19 cellular contexts compared by ENCODE assay signal in genomic region chr3:94147039-94147438, GRCh38.
A peak's percentile ranks its signal among the peaks of the same experiment; 100 is the strongest.
DNase-seq lines count a peak whose midpoint lies in the region; ATAC-seq and TF ChIP-seq lines count a peak whose summit lies in the region.
"Had no signal": no experiment of that assay in that cellular context is flagged by ENCODE, and none has a peak within 500 bp of the region (broad histone marks: within the 10 kb centered on the region; RNA-seq: fewer than 3 reads in every experiment).

No MANE protein-coding gene starts in this region.

- no peak overlapping the region for H3K9ac ChIP-seq in iPS-20b (ENCODE audit: low read depth, low read length)

- H3K4me3 ChIP-seq in iPS-20b (ENCODE audit: low read length): 0 out of 2 replicates have a peak overlapping the region, but pooled peaks have one; percentile 10
- H3K4me3 ChIP-seq: K562 had no signal

- intact Hi-C loops in natural killer cell (cut with micrococcal nuclease): no loop called here

- H3K9me3 Mint-ChIP-seq in WTC11 (peaks cover 28% of the 10 kb centered on the region), T-cell (no peaks in the 10 kb centered on the region), natural killer cell (no peaks in the 10 kb centered on the region)
- no peaks in the 10 kb centered on the region for H3K9me3 Mint-ChIP-seq in T-helper 2 cell treated with Interferon-gamma antibody and Interleukin-4, amounts not matched to agents 5 μg/mL and 100 μg/mL, for 36 hours
- H3K9me3 Mint-ChIP-seq: HFFc6 had no signal

- DNase-seq in WTC11 (ENCODE audit: low spot score) (no peak), epithelial cell of prostate (ENCODE audit: low read depth, low spot score) (no peak), T-cell (no peak), natural killer cell (no peak)
- DNase-seq in T-helper 2 cell treated with Interferon-gamma antibody and Interleukin-4, amounts not matched to agents 5 μg/mL and 100 μg/mL, for 36 hours (ENCODE audit: low spot score): no peak
- DNase-seq: ACHN; BE2C; C1 segment of cervical spinal cord; Caco-2; CD4-positive, CD25-positive, alpha-beta regulatory T cell; DMS79; GDM1; HCEC 1CT; HFFc6; IMR-90 had no signal

- H3K4me3 Mint-ChIP-seq in WTC11 (peak overlapping the region; percentile 22; the same call in 1 of the 2 replicates), T-cell (no peak overlapping the region), natural killer cell (no peak overlapping the region)
- no peak overlapping the region for H3K4me3 Mint-ChIP-seq in T-helper 2 cell treated with Interferon-gamma antibody and Interleukin-4, amounts not matched to agents 5 μg/mL and 100 μg/mL, for 36 hours
- H3K4me3 Mint-ChIP-seq: CD4-positive, CD25-positive, alpha-beta regulatory T cell; HFFc6 had no signal

- CTCF ChIA-PET in WTC11 (lab: Charles Lee) (interaction anchor here (1.1 kb wide), 1 partner anchor 103 kb away, joined by 7 read pairs; no protein-coding TSS in a partner anchor), T-cell (lab: Charles Lee) (no interaction called here)

- peak overlapping the region; percentile 14 for H3K27ac ChIP-seq in epithelial cell of prostate
- no peak overlapping the region for H3K27ac ChIP-seq in iPS-20b (ENCODE audit: low read length)
- H3K27ac ChIP-seq: HL-60 had no signal

- H3K27ac Mint-ChIP-seq in WTC11: peak overlapping the region; percentile 95
- no peak overlapping the region for H3K27ac Mint-ChIP-seq in T-cell
- H3K27ac Mint-ChIP-seq in T-helper 2 cell treated with Interferon-gamma antibody and Interleukin-4, amounts not matched to agents 5 μg/mL and 100 μg/mL, for 36 hours: no peak overlapping the region
- H3K27ac Mint-ChIP-seq in natural killer cell: no peak overlapping the region
- H3K27ac Mint-ChIP-seq: CD4-positive, CD25-positive, alpha-beta regulatory T cell; HFFc6 had no signal

- POLR2A ChIA-PET in WTC11 (lab: Charles Lee): no interaction called here
- POLR2A ChIA-PET in T-cell (lab: Charles Lee): no interaction called here

- no peaks in the 10 kb centered on the region for H3K27me3 ChIP-seq in iPS-20b (ENCODE audit: insufficient read depth, low read length)
- H3K27me3 ChIP-seq: BE2C had no signal

- no peak for TF ChIP-seq CTCF in WTC11 (IDR thresholded peaks at IDR 0.05)
- TF ChIP-seq CTCF in natural killer cell (IDR thresholded peaks at IDR 0.05): no peak

- H3K27me3 Mint-ChIP-seq in WTC11 (ENCODE audit: low read depth) (no peaks in the 10 kb centered on the region), T-cell (peaks cover 5 to 27% of the 10 kb centered on the region in 2 donors), natural killer cell (ENCODE audit: low read depth in 2 of 2) (peaks cover 0 to 6% of the 10 kb centered on the region in 2 donors)
- no peaks in the 10 kb centered on the region for H3K27me3 Mint-ChIP-seq in T-helper 2 cell treated with Interferon-gamma antibody and Interleukin-4, amounts not matched to agents 5 μg/mL and 100 μg/mL, for 36 hours (ENCODE audit: low read depth)

- H3K4me1 Mint-ChIP-seq in WTC11 (peaks cover 37% of the 10 kb centered on the region), T-cell (no peaks in the 10 kb centered on the region), natural killer cell (no peaks in the 10 kb centered on the region)
- no peaks in the 10 kb centered on the region for H3K4me1 Mint-ChIP-seq in T-helper 2 cell treated with Interferon-gamma antibody and Interleukin-4, amounts not matched to agents 5 μg/mL and 100 μg/mL, for 36 hours (ENCODE audit: low read depth)
- H3K4me1 Mint-ChIP-seq: CD4-positive, CD25-positive, alpha-beta regulatory T cell had no signal

- H3K36me3 Mint-ChIP-seq in WTC11 (peaks cover 14% of the 10 kb centered on the region), T-cell (no peaks in the 10 kb centered on the region), natural killer cell (no peaks in the 10 kb centered on the region)
- no peaks in the 10 kb centered on the region for H3K36me3 Mint-ChIP-seq in T-helper 2 cell treated with Interferon-gamma antibody and Interleukin-4, amounts not matched to agents 5 μg/mL and 100 μg/mL, for 36 hours (ENCODE audit: low read depth)
- H3K36me3 Mint-ChIP-seq: CD4-positive, CD25-positive, alpha-beta regulatory T cell had no signal

- no peaks in the 10 kb centered on the region for H3K36me3 ChIP-seq in iPS-20b (ENCODE audit: insufficient read depth, low read depth, low read length)
- H3K36me3 ChIP-seq: BE2C had no signal

- ATAC-seq in WTC11 (peak; percentile 67), T-cell (replicated peaks in 1 of 4) (no peak), GM19351 (IDR thresholded peaks at IDR 0.05; ENCODE audit: unreplicated experiment) (no peak), natural killer cell (no peak)
- ATAC-seq: K562 had no signal

- H3K9me3 ChIP-seq in iPS-20b (ENCODE audit: insufficient read depth, low read depth, low read length): no peaks in the 10 kb centered on the region
- H3K9me3 ChIP-seq: BE2C, Caco-2 had no signal

- peaks cover 11% of the 10 kb centered on the region for H3K4me1 ChIP-seq in iPS-20b (ENCODE audit: insufficient read depth, low read length)
- H3K4me1 ChIP-seq: Caco-2 had no signal

TF ChIP-seq in WTC11, 78 proteins besides CTCF, POLR2A, EP300 and RAD21:
- TF ChIP-seq ZNF121 (CRISPR knock-in tag; IDR thresholded peaks at IDR 0.05) (no peak), JAZF1 (CRISPR knock-in tag; IDR thresholded peaks at IDR 0.05) (no peak), GRHL2 (CRISPR knock-in tag; IDR thresholded peaks at IDR 0.05; ENCODE audit: insufficient replicate concordance, severe bottlenecking) (no peak), ATF2 (CRISPR knock-in tag; IDR thresholded peaks at IDR 0.05; ENCODE audit: borderline replicate concordance, low read depth) (no peak), ELF4 (CRISPR knock-in tag; IDR thresholded peaks at IDR 0.05; ENCODE audit: low read depth) (no peak), HMGA2 (CRISPR knock-in tag; IDR thresholded peaks at IDR 0.05) (no peak), ZNF138 (CRISPR knock-in tag; conservative IDR thresholded peaks at IDR 0.05) (no peak), KAT7 (CRISPR knock-in tag; IDR thresholded peaks at IDR 0.05; ENCODE audit: borderline replicate concordance) (no peak), EMX1 (CRISPR knock-in tag; IDR thresholded peaks at IDR 0.05) (no peak), MAX (CRISPR knock-in tag; IDR thresholded peaks at IDR 0.05) (no peak)
- TF ChIP-seq, protein P1, sequence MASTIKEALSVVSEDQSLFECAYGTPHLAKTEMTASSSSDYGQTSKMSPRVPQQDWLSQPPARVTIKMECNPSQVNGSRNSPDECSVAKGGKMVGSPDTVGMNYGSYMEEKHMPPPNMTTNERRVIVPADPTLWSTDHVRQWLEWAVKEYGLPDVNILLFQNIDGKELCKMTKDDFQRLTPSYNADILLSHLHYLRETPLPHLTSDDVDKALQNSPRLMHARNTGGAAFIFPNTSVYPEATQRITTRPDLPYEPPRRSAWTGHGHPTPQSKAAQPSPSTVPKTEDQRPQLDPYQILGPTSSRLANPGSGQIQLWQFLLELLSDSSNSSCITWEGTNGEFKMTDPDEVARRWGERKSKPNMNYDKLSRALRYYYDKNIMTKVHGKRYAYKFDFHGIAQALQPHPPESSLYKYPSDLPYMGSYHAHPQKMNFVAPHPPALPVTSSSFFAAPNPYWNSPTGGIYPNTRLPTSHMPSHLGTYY (CRISPR knock-in tag; IDR thresholded peaks at IDR 0.05): no peak
